24 cellular contexts compared by ENCODE assay signal in the genomic region with DNA sequence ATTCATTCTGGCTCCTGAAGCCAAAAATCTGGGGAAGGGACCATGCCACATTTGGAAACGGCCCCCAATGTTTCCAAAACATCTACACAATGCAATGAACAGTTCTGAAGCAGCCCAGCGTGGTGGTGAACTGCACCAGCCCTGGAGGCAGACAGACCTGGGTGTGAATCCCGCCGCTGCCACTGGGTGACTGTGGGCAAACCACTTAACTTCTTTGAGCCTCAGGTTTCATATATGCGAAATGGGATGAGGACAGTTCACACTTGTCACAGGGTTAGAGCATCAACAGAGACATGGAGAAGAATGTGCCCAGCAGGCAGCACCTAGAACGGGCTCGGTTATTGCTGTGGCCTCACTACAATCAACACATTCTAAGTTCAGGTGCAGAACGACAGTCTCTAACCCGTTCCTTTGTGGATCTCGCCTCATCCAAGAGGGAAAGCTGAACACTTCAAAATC.
DNase-seq lines count a peak whose midpoint lies in the region; ATAC-seq, FAIRE-seq and TF ChIP-seq lines count a peak whose summit lies in the region.
"Had no signal": no experiment of that assay in that cellular context is flagged by ENCODE, and none has a peak within 500 bp of the region (broad histone marks: within the 10 kb centered on the region; RNA-seq: fewer than 3 reads in every experiment).

No MANE protein-coding gene starts in this region.

- peaks cover 2% of the 10 kb centered on the region for H3K36me3 Mint-ChIP-seq in WTC11
- H3K36me3 Mint-ChIP-seq in CD8-positive, alpha-beta memory T cell = no peaks in the 10 kb centered on the region
- H3K36me3 Mint-ChIP-seq: CD8-positive, alpha-beta T cell; T-cell had no signal

- no peak overlapping the region for H3K27ac Mint-ChIP-seq in WTC11
- H3K27ac Mint-ChIP-seq in CD8-positive, alpha-beta memory T cell = no peak overlapping the region
- H3K27ac Mint-ChIP-seq: CD8-positive, alpha-beta T cell; T-cell had no signal

- peak overlapping the region; percentile 62; the same call in 1 of the 2 replicates for H3K9ac ChIP-seq in BLaER1
- H3K9ac ChIP-seq: KMS-11 had no signal

- peaks cover 19% of the 10 kb centered on the region for H3K4me1 Mint-ChIP-seq in WTC11
- no peaks in the 10 kb centered on the region for H3K4me1 Mint-ChIP-seq in CD8-positive, alpha-beta memory T cell
- H3K4me1 Mint-ChIP-seq: T-cell had no signal

- H3K4me3 ChIP-seq in BLaER1 = peak overlapping the region; percentile 20; the same call in 1 of the 2 replicates
- no peak overlapping the region for H3K4me3 ChIP-seq in psoas muscle
- no peak overlapping the region for H3K4me3 ChIP-seq in CD8-positive, alpha-beta memory T cell (ENCODE audit: low read length)
- H3K4me3 ChIP-seq in hepatocyte = no peak overlapping the region

- DNase-seq in GM12891 (ENCODE audit: insufficient read length, low spot score) (no peak), WTC11 (ENCODE audit: low spot score) (peak; percentile 3), psoas muscle (peak in 1 of 2 donors; percentile 11), hepatocyte (ENCODE audit: low spot score) (no peak), mucosa of gallbladder (ENCODE audit: low spot score) (no peak), AML-193 (lab: John Stamatoyannopoulos, UW) (no peak)
- no peak for DNase-seq in CD8-positive, alpha-beta memory T cell
- DNase-seq: CD8-positive, alpha-beta T cell; DMS 273 treated with DMSO at 0.1 percent for 48 hours; IMR-90; NCI-H1048; NCI-H1417; NCI-H1694 treated with DMSO at 0.1 percent for 48 hours; NCI-H2081 treated with DMSO at 0.1 percent for 48 hours; NCI-H2171; NCI-H345; NCI-H510A treated with DMSO at 0.1 percent for 48 hours; PC-3; SHP77; T-cell had no signal

- ATAC-seq in WTC11 = no peak
- ATAC-seq in psoas muscle = peak in 3 of 4 donors; percentile 10 to 35 (median 15)
- ATAC-seq: CD8-positive, alpha-beta T cell; PC-3; T-cell had no signal

- H2AFZ ChIP-seq in hepatocyte = no peak overlapping the region

- FAIRE-seq in GM12891 (lab: Jason Lieb, UNC) = peak; percentile 26
- FAIRE-seq: GM18507, H54 had no signal

- H3K27me3 ChIP-seq in BLaER1 (no peaks in the 10 kb centered on the region), psoas muscle (ENCODE audit: insufficient read depth in 3 of 3, low read length in 2 of 3) (peaks cover 0 to 6% (median 0%) of the 10 kb centered on the region in 3 donors), hepatocyte (peaks cover 2% of the 10 kb centered on the region)
- no peaks in the 10 kb centered on the region for H3K27me3 ChIP-seq in CD8-positive, alpha-beta memory T cell (ENCODE audit: insufficient read depth, low read length, poor library complexity, severe bottlenecking)

- H3K9me3 ChIP-seq in BLaER1 (peaks cover 6% of the 10 kb centered on the region), psoas muscle (no peaks in the 10 kb centered on the region), hepatocyte (ENCODE audit: low read depth) (no peaks in the 10 kb centered on the region)
- H3K9me3 ChIP-seq in CD8-positive, alpha-beta memory T cell (ENCODE audit: low read length) = no peaks in the 10 kb centered on the region

- peaks cover 10% of the 10 kb centered on the region; the same call in 1 of the 2 replicates for H3K9me3 Mint-ChIP-seq in WTC11
- H3K9me3 Mint-ChIP-seq in CD8-positive, alpha-beta memory T cell = no peaks in the 10 kb centered on the region
- H3K9me3 Mint-ChIP-seq: CD8-positive, alpha-beta T cell; T-cell had no signal

- intact Hi-C loops in psoas muscle (cut with DNase I) = no loop called here

- H3K4me2 ChIP-seq in BLaER1 (peak overlapping the region; percentile 91), hepatocyte (no peak overlapping the region)
- H3K4me2 ChIP-seq: KMS-11 had no signal

- H3K27ac ChIP-seq in BLaER1 = peak overlapping the region; percentile 75
- no peak overlapping the region for H3K27ac ChIP-seq in psoas muscle
- H3K27ac ChIP-seq in CD8-positive, alpha-beta memory T cell (ENCODE audit: low read depth, low read length) = no peak overlapping the region
- H3K27ac ChIP-seq in hepatocyte = no peak overlapping the region
- H3K27ac ChIP-seq: KMS-11 had no signal

- no peaks in the 10 kb centered on the region for H3K27me3 Mint-ChIP-seq in WTC11 (ENCODE audit: low read depth)
- peaks cover 14 to 37% of the 10 kb centered on the region in 2 donors for H3K27me3 Mint-ChIP-seq in CD8-positive, alpha-beta memory T cell

- WGBS in psoas muscle, 3 donors = 53 to 78% (median 69%) methylated on average over 10 of the region's 10 CpGs
- 93% methylated on average over 10 of the region's 10 CpGs for WGBS in hepatocyte (ENCODE audit: low lambda C conversion rate, missing lambda C conversion rate)

- TF ChIP-seq CTCF in WTC11 (IDR thresholded peaks at IDR 0.05) (no peak), psoas muscle (IDR thresholded peaks at IDR 0.05) (no peak), hepatocyte (IDR thresholded peaks at IDR 0.05; ENCODE audit: poor library complexity) (no peak)

- no peaks in the 10 kb centered on the region for H3K9me2 ChIP-seq in hepatocyte (replicated peaks; ENCODE audit: insufficient read depth)

- POLR2A ChIA-PET in WTC11 (lab: Charles Lee) = no interaction called here
- POLR2A ChIA-PET in CD8-positive, alpha-beta memory T cell (lab: Charles Lee) = no interaction called here

- H3K36me3 ChIP-seq in BLaER1 (no peaks in the 10 kb centered on the region), psoas muscle (ENCODE audit: insufficient read depth in 1 of 2, low read depth in 1 of 2) (no peaks in the 10 kb centered on the region), hepatocyte (replicated peaks; ENCODE audit: insufficient read depth, low read depth) (no peaks in the 10 kb centered on the region)
- H3K36me3 ChIP-seq in CD8-positive, alpha-beta memory T cell (ENCODE audit: insufficient read depth, low read length) = no peaks in the 10 kb centered on the region

- H3K4me1 ChIP-seq in BLaER1 = peaks cover 83% of the 10 kb centered on the region
- peaks cover 8% of the 10 kb centered on the region for H3K4me1 ChIP-seq in psoas muscle
- no peaks in the 10 kb centered on the region for H3K4me1 ChIP-seq in CD8-positive, alpha-beta memory T cell (ENCODE audit: insufficient read depth, low read length)
- H3K4me1 ChIP-seq in hepatocyte (ENCODE audit: insufficient read depth) = no peaks in the 10 kb centered on the region

- TF ChIP-seq POLR2A in GM12891 (IDR thresholded peaks at IDR 0.05; ENCODE audit: low read depth, low read length) = no peak

- H3K79me2 ChIP-seq in hepatocyte = no peaks in the 10 kb centered on the region

- CTCF ChIA-PET in WTC11 (lab: Charles Lee) = no interaction called here
- CTCF ChIA-PET in CD8-positive, alpha-beta memory T cell (lab: Charles Lee) = no interaction called here

- no peak overlapping the region for H3K4me3 Mint-ChIP-seq in WTC11
- H3K4me3 Mint-ChIP-seq in CD8-positive, alpha-beta memory T cell = no peak overlapping the region
- H3K4me3 Mint-ChIP-seq: CD8-positive, alpha-beta T cell; T-cell had no signal

- H4K20me1 ChIP-seq in BLaER1 (peaks cover 16% of the 10 kb centered on the region; the same call in 1 of the 2 replicates), hepatocyte (ENCODE audit: insufficient read depth, poor library complexity, severe bottlenecking) (no peaks in the 10 kb centered on the region)

TF ChIP-seq in GM12891, 5 proteins besides CTCF, POLR2A, EP300 and RAD21:
- TF ChIP-seq POLR2AphosphoS5 (IDR thresholded peaks at IDR 0.05; ENCODE audit: low read depth, low read length) (no peak), TAF1 (IDR thresholded peaks at IDR 0.05; ENCODE audit: low read depth, low read length) (no peak), SPI1 (IDR thresholded peaks at IDR 0.05; ENCODE audit: low read depth, low read length) (no peak), POU2F2 (IDR thresholded peaks at IDR 0.05; ENCODE audit: low read depth, low read length) (no peak), PAX5 (IDR thresholded peaks at IDR 0.05; ENCODE audit: insufficient read depth, low read length, severe bottlenecking) (no peak)

TF ChIP-seq in WTC11, 78 proteins besides CTCF, POLR2A, EP300 and RAD21 (continues in another document):
- TF ChIP-seq ZNF232 (CRISPR knock-in tag; IDR thresholded peaks at IDR 0.05) = no peak
- TF ChIP-seq, protein P1, sequence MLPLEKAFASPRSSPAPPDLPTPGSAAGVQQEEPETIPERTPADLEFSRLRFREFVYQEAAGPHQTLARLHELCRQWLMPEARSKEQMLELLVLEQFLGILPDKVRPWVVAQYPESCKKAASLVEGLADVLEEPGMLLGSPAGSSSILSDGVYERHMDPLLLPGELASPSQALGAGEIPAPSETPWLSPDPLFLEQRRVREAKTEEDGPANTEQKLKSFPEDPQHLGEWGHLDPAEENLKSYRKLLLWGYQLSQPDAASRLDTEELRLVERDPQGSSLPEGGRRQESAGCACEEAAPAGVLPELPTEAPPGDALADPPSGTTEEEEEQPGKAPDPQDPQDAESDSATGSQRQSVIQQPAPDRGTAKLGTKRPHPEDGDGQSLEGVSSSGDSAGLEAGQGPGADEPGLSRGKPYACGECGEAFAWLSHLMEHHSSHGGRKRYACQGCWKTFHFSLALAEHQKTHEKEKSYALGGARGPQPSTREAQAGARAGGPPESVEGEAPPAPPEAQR (CRISPR knock-in tag; IDR thresholded peaks at IDR 0.05) = no peak
- TF ChIP-seq, protein P2, sequence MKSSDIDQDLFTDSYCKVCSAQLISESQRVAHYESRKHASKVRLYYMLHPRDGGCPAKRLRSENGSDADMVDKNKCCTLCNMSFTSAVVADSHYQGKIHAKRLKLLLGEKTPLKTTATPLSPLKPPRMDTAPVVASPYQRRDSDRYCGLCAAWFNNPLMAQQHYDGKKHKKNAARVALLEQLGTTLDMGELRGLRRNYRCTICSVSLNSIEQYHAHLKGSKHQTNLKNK (CRISPR knock-in tag; IDR thresholded peaks at IDR 0.05) = no peak
- TF ChIP-seq TEAD4 (CRISPR knock-in tag; IDR thresholded peaks at IDR 0.05) = no peak
- no peak for TF ChIP-seq IRF2 (CRISPR knock-in tag; IDR thresholded peaks at IDR 0.05; ENCODE audit: borderline replicate concordance, low read depth)
- no peak for TF ChIP-seq ZNF219 (CRISPR knock-in tag; IDR thresholded peaks at IDR 0.05; ENCODE audit: borderline replicate concordance)
- TF ChIP-seq TEAD1 (CRISPR knock-in tag; IDR thresholded peaks at IDR 0.05) = no peak
- TF ChIP-seq, protein P3, sequence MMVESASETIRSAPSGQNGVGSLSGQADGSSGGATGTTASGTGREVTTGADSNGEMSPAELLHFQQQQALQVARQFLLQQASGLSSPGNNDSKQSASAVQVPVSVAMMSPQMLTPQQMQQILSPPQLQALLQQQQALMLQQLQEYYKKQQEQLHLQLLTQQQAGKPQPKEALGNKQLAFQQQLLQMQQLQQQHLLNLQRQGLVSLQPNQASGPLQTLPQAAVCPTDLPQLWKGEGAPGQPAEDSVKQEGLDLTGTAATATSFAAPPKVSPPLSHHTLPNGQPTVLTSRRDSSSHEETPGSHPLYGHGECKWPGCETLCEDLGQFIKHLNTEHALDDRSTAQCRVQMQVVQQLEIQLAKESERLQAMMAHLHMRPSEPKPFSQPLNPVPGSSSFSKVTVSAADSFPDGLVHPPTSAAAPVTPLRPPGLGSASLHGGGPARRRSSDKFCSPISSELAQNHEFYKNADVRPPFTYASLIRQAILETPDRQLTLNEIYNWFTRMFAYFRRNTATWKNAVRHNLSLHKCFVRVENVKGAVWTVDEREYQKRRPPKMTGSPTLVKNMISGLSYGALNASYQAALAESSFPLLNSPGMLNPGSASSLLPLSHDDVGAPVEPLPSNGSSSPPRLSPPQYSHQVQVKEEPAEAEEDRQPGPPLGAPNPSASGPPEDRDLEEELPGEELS (CRISPR knock-in tag; IDR thresholded peaks at IDR 0.05) = no peak
- no peak for TF ChIP-seq GTF2I (CRISPR knock-in tag; conservative IDR thresholded peaks at IDR 0.05)
